8 cellular contexts compared by ENCODE assay signal in genomic region chr22:42939941-42940653, GRCh38.
DNase-seq lines count a peak whose midpoint lies in the region; ATAC-seq and TF ChIP-seq lines count a peak whose summit lies in the region.

No MANE protein-coding gene starts in this region.

- H3K27me3 ChIP-seq in ACC112 (ENCODE audit: insufficient read depth, low read length), result no peaks in the 10 kb centered on the region

- no peak overlapping the region for H3K4me3 Mint-ChIP-seq in activated CD4-positive, alpha-beta T cell treated with anti-CD3 and anti-CD28 coated beads, Interleukin-2, amount 10 ng/mL, durations not matched to agents 24 days and 14 days

- H3K27me3 Mint-ChIP-seq in activated CD4-positive, alpha-beta T cell treated with anti-CD3 and anti-CD28 coated beads, Interleukin-2, amount 10 ng/mL, durations not matched to agents 24 days and 14 days, result no peaks in the 10 kb centered on the region

- no peaks in the 10 kb centered on the region for H3K9me3 Mint-ChIP-seq in activated CD4-positive, alpha-beta T cell treated with anti-CD3 and anti-CD28 coated beads, Interleukin-2, amount 10 ng/mL, durations not matched to agents 24 days and 14 days

- H3K4me1 ChIP-seq in ACC112 (ENCODE audit: control insufficient read depth, insufficient read depth, low read length, unreplicated experiment), result peaks cover 43% of the 10 kb centered on the region
- peaks cover 41% of the 10 kb centered on the region for H3K4me1 ChIP-seq in mucosa of descending colon (ENCODE audit: low read depth)

- DNase-seq in M059J (ENCODE audit: low read depth), result peak; percentile 92
- peak; percentile 94 for DNase-seq in dermis blood vessel endothelial cell
- peak; percentile 76 to 80 (median 80) for DNase-seq in mucosa of descending colon
- no peak for DNase-seq in activated CD4-positive, alpha-beta T cell treated with anti-CD3 and anti-CD28 coated beads, Interleukin-2, amount 10 ng/mL, durations not matched to agents 24 days and 14 days
- DNase-seq in amygdala (lab: John Stamatoyannopoulos, UW), result no peak

- TF ChIP-seq CTCF in mucosa of descending colon (IDR thresholded peaks at IDR 0.05), result no peak

- H3K36me3 ChIP-seq in ACC112 (ENCODE audit: insufficient read depth, low read length) (no peaks in the 10 kb centered on the region), mucosa of descending colon (ENCODE audit: low read depth) (no peaks in the 10 kb centered on the region)

- H3K27ac ChIP-seq in ACC112 (ENCODE audit: low read depth, low read length), result peak overlapping the region; percentile 85

- peak; percentile 86 for ATAC-seq in mucosa of descending colon
- ATAC-seq in HG03196 (IDR thresholded peaks at IDR 0.05; ENCODE audit: unreplicated experiment), result no peak
- ATAC-seq in HG02678 (IDR thresholded peaks at IDR 0.05; ENCODE audit: unreplicated experiment), result no peak

- intact Hi-C loops in mucosa of descending colon (cut with DNase I, micrococcal nuclease), result no loop called here
- intact Hi-C loops in activated CD4-positive, alpha-beta T cell treated with anti-CD3 and anti-CD28 coated beads, Interleukin-2, amount 10 ng/mL, durations not matched to agents 24 days and 14 days (cut with micrococcal nuclease), result no loop called here

- H3K4me3 ChIP-seq in ACC112 (ENCODE audit: low read depth, low read length) (0 out of 2 replicates have a peak overlapping the region, but pooled peaks have one; percentile 8), mucosa of descending colon (no peak overlapping the region)

- peaks cover 22% of the 10 kb centered on the region for H3K4me1 Mint-ChIP-seq in activated CD4-positive, alpha-beta T cell treated with anti-CD3 and anti-CD28 coated beads, Interleukin-2, amount 10 ng/mL, durations not matched to agents 24 days and 14 days

- H3K36me3 Mint-ChIP-seq in activated CD4-positive, alpha-beta T cell treated with anti-CD3 and anti-CD28 coated beads, Interleukin-2, amount 10 ng/mL, durations not matched to agents 24 days and 14 days (ENCODE audit: low read depth), result peaks cover 5% of the 10 kb centered on the region

- no peaks in the 10 kb centered on the region for H3K9me3 ChIP-seq in mucosa of descending colon

- H2AFZ ChIP-seq in ACC112 (ENCODE audit: low read length, unreplicated experiment), result no peak overlapping the region

- no peak overlapping the region for H3K27ac Mint-ChIP-seq in activated CD4-positive, alpha-beta T cell treated with anti-CD3 and anti-CD28 coated beads, Interleukin-2, amount 10 ng/mL, durations not matched to agents 24 days and 14 days

- peaks cover 55% of the 10 kb centered on the region for H3K79me2 ChIP-seq in ACC112 (ENCODE audit: control insufficient read depth, insufficient read depth, low read length, unreplicated experiment)

Comparison
In these comparisons a context has a peak if more than half of its experiments do, and no peak if none do; other contexts are left out.
1. DNase-seq: peak in M059J (single experiment), dermis blood vessel endothelial cell (single experiment) and mucosa of descending colon (3 of 3); none in activated CD4-positive, alpha-beta T cell treated with anti-CD3 and anti-CD28 coated beads, Interleukin-2, amount 10 ng/mL, durations not matched to agents 24 days and 14 days (single experiment) and amygdala (0 of 56).